Comparison of ENCODE assay signal across 8 cellular contexts in the genomic region with DNA sequence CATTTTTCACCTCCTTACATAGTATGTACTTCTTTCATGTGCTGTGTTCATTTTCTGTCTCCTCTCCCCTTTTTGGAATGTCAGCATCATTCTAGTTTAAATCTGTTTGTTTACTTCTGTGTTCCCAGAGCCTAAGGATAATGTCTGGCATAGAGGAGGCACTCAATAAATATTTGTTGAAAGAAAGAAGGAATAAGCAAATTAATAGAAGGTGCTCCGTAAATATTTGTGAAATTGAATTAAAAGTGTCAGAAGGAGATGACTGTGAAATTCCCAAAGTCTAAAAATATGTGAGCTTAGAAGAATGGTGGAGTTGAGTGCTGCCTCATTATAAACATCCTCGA. TPM values are rescaled to one million over a fixed set of nuclear protein-coding genes. Genes with fewer than 3 reads are reported as not detected.
DNase-seq lines count a peak whose midpoint lies in the region; ATAC-seq and TF ChIP-seq lines count a peak whose summit lies in the region.

No MANE protein-coding gene starts in this region.

- H4K20me1 ChIP-seq in fibroblast of lung (ENCODE audit: control insufficient read depth, extremely low read depth, insufficient read depth, low read length), result no peaks in the 10 kb centered on the region

- H3K4me1 ChIP-seq in SJSA1 (replicated peaks) (peaks cover 34% of the 10 kb centered on the region), fibroblast of lung (ENCODE audit: control insufficient read depth, extremely low read depth, insufficient read depth, low read length) (peaks cover 19% of the 10 kb centered on the region), mesendoderm (ENCODE audit: control insufficient read depth, low read depth, low read length) (peaks cover 3% of the 10 kb centered on the region)

- H3K27ac ChIP-seq in SJSA1, result no peak overlapping the region
- no peak overlapping the region for H3K27ac ChIP-seq in fibroblast of lung (ENCODE audit: insufficient read depth, low read length)
- no peak overlapping the region for H3K27ac ChIP-seq in mesendoderm (ENCODE audit: low read depth, low read length)

- H3K56ac ChIP-seq in mesendoderm (ENCODE audit: low read length), result no peak overlapping the region

- H3K9ac ChIP-seq in fibroblast of lung (ENCODE audit: insufficient read depth, low read length), result no peak overlapping the region
- H3K9ac ChIP-seq in mesendoderm (ENCODE audit: low read length), result no peak overlapping the region

- peaks cover 3% of the 10 kb centered on the region for H3K79me1 ChIP-seq in mesendoderm (ENCODE audit: low read length)

- H3K4me3 ChIP-seq in GM06990 (replicated peaks; ENCODE audit: low read depth, low read length) (peak overlapping the region; percentile 97), SJSA1 (peak overlapping the region; percentile 28), fibroblast of lung (replicated peaks in 1 of 4; ENCODE audit: control extremely low read depth in 1 of 4, insufficient read depth in 1 of 4, low read depth in 3 of 4, low read length in 4 of 4) (peak overlapping the region in 2 of 4 experiments; percentile 47 to 55), skeletal muscle cell (ENCODE audit: low read depth, low read length) (peak overlapping the region; percentile 21), mesendoderm (ENCODE audit: low read length) (no peak overlapping the region)

- ATAC-seq in HG02938 (IDR thresholded peaks at IDR 0.05; ENCODE audit: unreplicated experiment) (no peak), HG03025 (IDR thresholded peaks at IDR 0.05; ENCODE audit: low FRiP score, unreplicated experiment) (no peak)

- H3K27me3 ChIP-seq in GM06990 (replicated peaks; ENCODE audit: control insufficient read depth, insufficient read depth, low read length) (no peaks in the 10 kb centered on the region), SJSA1 (replicated peaks) (no peaks in the 10 kb centered on the region), fibroblast of lung (ENCODE audit: control insufficient read depth, insufficient read depth, low read length) (no peaks in the 10 kb centered on the region), mesendoderm (ENCODE audit: insufficient read depth, low read length, poor library complexity) (no peaks in the 10 kb centered on the region)

- peak overlapping the region; percentile 92 for H3K4me2 ChIP-seq in fibroblast of lung (ENCODE audit: extremely low read depth, insufficient read depth, low read length)
- H3K4me2 ChIP-seq in mesendoderm (ENCODE audit: low read length), result no peak overlapping the region

- no peaks in the 10 kb centered on the region for H3K36me3 ChIP-seq in GM06990 (ENCODE audit: control insufficient read depth, insufficient read depth, low read length)
- peaks cover 17% of the 10 kb centered on the region for H3K36me3 ChIP-seq in SJSA1
- H3K36me3 ChIP-seq in fibroblast of lung (ENCODE audit: control insufficient read depth, insufficient read depth, low read length), result no peaks in the 10 kb centered on the region
- H3K36me3 ChIP-seq in mesendoderm (ENCODE audit: control insufficient read depth, insufficient read depth, low read length), result no peaks in the 10 kb centered on the region

- TF ChIP-seq CTCF in GM06990 (IDR thresholded peaks at IDR 0.05; ENCODE audit: insufficient read depth, low read length, poor library complexity, severe bottlenecking), result no peak
- no peak for TF ChIP-seq CTCF in fibroblast of lung (conservative IDR thresholded peaks at IDR 0.05 in 1 of 2, IDR thresholded peaks at IDR 0.05 in 1 of 2; ENCODE audit: low read depth in 1 of 2, low read length in 2 of 2)

- DNase-seq in GM06990 (ENCODE audit: extremely low read depth, insufficient read length) (no peak), SJSA1 (ENCODE audit: low read depth in 1 of 2, low spot score in 2 of 2) (peak in 1 of 2 experiments; percentile 64), fibroblast of lung (ENCODE audit: low read depth in 2 of 2) (no peak), skeletal muscle cell (ENCODE audit: low read depth) (no peak), mesendoderm (no peak), anterior cingulate cortex (lab: John Stamatoyannopoulos, UW) (no peak)

- no peak overlapping the region for H2AK5ac ChIP-seq in mesendoderm (ENCODE audit: low read length)

- H2BK120ac ChIP-seq in mesendoderm (ENCODE audit: low read depth, low read length), result no peak overlapping the region

- H3K4ac ChIP-seq in mesendoderm (ENCODE audit: low read depth, low read length), result no peak overlapping the region

- H3K79me2 ChIP-seq in fibroblast of lung (ENCODE audit: control insufficient read depth, insufficient read depth, low read length), result peaks cover 17% of the 10 kb centered on the region
- H3K79me2 ChIP-seq in mesendoderm (ENCODE audit: control insufficient read depth, insufficient read depth, low read length), result peaks cover 9% of the 10 kb centered on the region

- H3K18ac ChIP-seq in mesendoderm (ENCODE audit: low read length), result no peak overlapping the region

- no peak overlapping the region for H4K5ac ChIP-seq in mesendoderm (ENCODE audit: low read length)

- peak overlapping the region; percentile 4 for H2AFZ ChIP-seq in fibroblast of lung (ENCODE audit: low read length)

- no peak overlapping the region for H2BK15ac ChIP-seq in mesendoderm (replicated peaks; ENCODE audit: low read depth)

- H3K9me3 ChIP-seq in SJSA1 (replicated peaks) (no peaks in the 10 kb centered on the region), fibroblast of lung (ENCODE audit: control insufficient read depth, insufficient read depth, low read depth, low read length) (no peaks in the 10 kb centered on the region)

- WGBS in mesendoderm (ENCODE audit: extremely low coverage, insufficient coverage, low lambda C conversion rate), result 100% methylated on average over 1 of the region's 2 CpGs

- H4K8ac ChIP-seq in mesendoderm (ENCODE audit: low read depth, low read length), result no peak overlapping the region

- H3K23ac ChIP-seq in mesendoderm (ENCODE audit: low read length), result no peak overlapping the region

- no peak overlapping the region for H2BK5ac ChIP-seq in mesendoderm (ENCODE audit: low read length)

RNA-seq across cellular contexts. Expression of gene CDKN1B, which starts 3.3 kb away (rescaled TPM):
- total RNA-seq in SJSA1 (2014; rRNA removed; shearing (Covaris generic)), result 42.8 and 44.8 TPM in 2 replicates
- total RNA-seq in fibroblast of lung, result 50.9 and 58.0 TPM in 2 replicates
- polyA plus RNA-seq in fibroblast of lung, result 12.6 and 21.4 TPM in 2 replicates
- 16.7 and 28.0 TPM in 2 replicates for polyA plus RNA-seq in fibroblast of lung (2012)
- 0.89 and 2.8 TPM in 2 replicates for polyA minus RNA-seq in fibroblast of lung (ENCODE audit: low replicate concordance)
- polyA plus RNA-seq in mesendoderm (2013, experiment 1 of 2), result 7.9 TPM
- polyA plus RNA-seq in mesendoderm (2013, experiment 2 of 2), result 7.8 TPM

RNA-seq across cellular contexts. Expression of gene GPR19, which starts 17.9 kb away (rescaled TPM):
- total RNA-seq in SJSA1 (2014; rRNA removed; shearing (Covaris generic)), result 0.78 and 1.8 TPM in 2 replicates
- not detected in 2 replicates for total RNA-seq in fibroblast of lung
- polyA plus RNA-seq in fibroblast of lung, result 0.24 and 0.35 TPM in 2 replicates
- 0.20 and 0.36 TPM in 2 replicates for polyA plus RNA-seq in fibroblast of lung (2012)
- polyA minus RNA-seq in fibroblast of lung (ENCODE audit: low replicate concordance), result not detected in 2 replicates
- 10.5 TPM for polyA plus RNA-seq in mesendoderm (2013, experiment 1 of 2)
- polyA plus RNA-seq in mesendoderm (2013, experiment 2 of 2), result 10.0 TPM
